8 cellular contexts compared by ENCODE assay signal in genomic region chr21:44510508-44511218, GRCh38. TPM values are rescaled to one million over a fixed set of nuclear protein-coding genes. Genes with fewer than 3 reads are reported as not detected.
DNase-seq lines count a peak whose midpoint lies in the region; FAIRE-seq and TF ChIP-seq lines count a peak whose summit lies in the region.

No MANE protein-coding gene starts in this region.

- H3K27ac ChIP-seq in 22Rv1 (no peak overlapping the region), dorsolateral prefrontal cortex (no peak overlapping the region)

- intact Hi-C loops in dorsolateral prefrontal cortex (cut with DNase I): loop anchor here in 1 of 2 donors (2.0 kb wide), 1 partner anchor 282 kb away; no protein-coding TSS in a partner anchor

- peak; percentile 94 for TF ChIP-seq CTCF in 22Rv1 (IDR thresholded peaks at IDR 0.05)
- peak; percentile 33 to 79 (median 64) for TF ChIP-seq CTCF in dorsolateral prefrontal cortex (IDR thresholded peaks at IDR 0.05 in 54 of 56, conservative IDR thresholded peaks at IDR 0.05 in 2 of 56; ENCODE audit: low read depth in 1 of 56, partially characterized antibody in 56 of 56)

- DNase-seq in GM18507 (ENCODE audit: extremely low spot score, insufficient read length, low read depth): peak; percentile 62
- DNase-seq in NCI-H460 (ENCODE audit: extremely low read depth, low read depth): peak; percentile 13
- peak; percentile 75 to 78 for DNase-seq in activated CD4-positive, alpha-beta T cell treated with anti-CD3 and anti-CD28 coated beads, Interleukin-2, amount 50 U/mL, for 48 hours
- DNase-seq in dorsolateral prefrontal cortex: peak in 1 of 10 donors; percentile 59
- DNase-seq in medulla oblongata (ENCODE audit: extremely low spot score): peak; percentile 10
- peak; percentile 66 for DNase-seq in stimulated activated CD8-positive, alpha-beta memory T cell treated with anti-CD3 and anti-CD28 coated beads, Interleukin-4, amount 100 ng/mL, for 24 hours (ENCODE audit: low read depth)
- no peak for DNase-seq in DMS79 treated with DMSO at 0.1 percent for 48 hours (lab: John Stamatoyannopoulos, UW)

- H3K4me3 ChIP-seq in dorsolateral prefrontal cortex: no peak overlapping the region

- peak; percentile 52 for FAIRE-seq in GM18507 (lab: Jason Lieb, UNC)

- peaks cover 0 to 19% (median 3%) of the 10 kb centered on the region in 45 donors for H3K27me3 ChIP-seq in dorsolateral prefrontal cortex

RNA-seq across cellular contexts. Expression of gene KRTAP10-1, which starts 29.3 kb away (rescaled TPM):
- total RNA-seq in NCI-H460 (2014; rRNA removed; shearing (Covaris generic)): not detected in 2 replicates
- polyA plus RNA-seq in NCI-H460 (2014; cell fraction: nucleus; rRNA removed): not detected in 2 replicates
- total RNA-seq in dorsolateral prefrontal cortex: under 1 TPM in 1 of 120 experiments, not detected in 119; 0.31 TPM

RNA-seq across cellular contexts. Expression of gene KRTAP10-2, which starts 40.6 kb away (rescaled TPM):
- total RNA-seq in NCI-H460 (2014; rRNA removed; shearing (Covaris generic)): not detected in 2 replicates
- polyA plus RNA-seq in NCI-H460 (2014; cell fraction: nucleus; rRNA removed): not detected in 2 replicates
- 1 to 10 TPM in 2 of 120 experiments, under 1 TPM in 2, not detected in 116; 0.44 to 1.8 (median 1.1) TPM for total RNA-seq in dorsolateral prefrontal cortex

RNA-seq across cellular contexts. Expression of gene KRTAP10-3, which starts 47.9 kb away (rescaled TPM):
- not detected in 2 replicates for total RNA-seq in NCI-H460 (2014; rRNA removed; shearing (Covaris generic))
- not detected in 2 replicates for polyA plus RNA-seq in NCI-H460 (2014; cell fraction: nucleus; rRNA removed)
- under 1 TPM in 3 of 120 experiments, not detected in 117; 0.53 to 0.59 (median 0.55) TPM for total RNA-seq in dorsolateral prefrontal cortex

RNA-seq across cellular contexts. Expression of gene LRRC3, which starts 55.4 kb away (rescaled TPM):
- total RNA-seq in NCI-H460 (2014; rRNA removed; shearing (Covaris generic)): 0.47 and 0.92 TPM in 2 replicates
- polyA plus RNA-seq in NCI-H460 (2014; cell fraction: nucleus; rRNA removed): 1.5 TPM in 2 replicates
- 1 to 10 TPM in 42 of 120 experiments, under 1 TPM in 78; 0.15 to 4.1 (median 0.88) TPM for total RNA-seq in dorsolateral prefrontal cortex
